1 cellular context compared by ENCODE assay signal in genomic region chr4:69124941-69125340, GRCh38.
TF ChIP-seq lines count a peak whose summit lies in the region.

No MANE protein-coding gene starts in this region.

TF ChIP-seq in IMR-90, 13 proteins besides CTCF, POLR2A, EP300 and RAD21:
- no peak for TF ChIP-seq RFX5 (IDR thresholded peaks at IDR 0.05; ENCODE audit: low read depth, low read length)
